In genomic region chr17:47290870-47291241, GRCh38 we compare ENCODE assay signal across 19 cellular contexts. TPM values are rescaled to one million over a fixed set of nuclear protein-coding genes. Genes with fewer than 3 reads are reported as not detected.
A peak's percentile ranks its signal among the peaks of the same experiment; 100 is the strongest.
DNase-seq lines count a peak whose midpoint lies in the region; ATAC-seq and TF ChIP-seq lines count a peak whose summit lies in the region.
"Had no signal": no experiment of that assay in that cellular context is flagged by ENCODE, and none has a peak within 500 bp of the region (broad histone marks: within the 10 kb centered on the region; RNA-seq: fewer than 3 reads in every experiment).

No MANE protein-coding gene starts in this region.

- H3K4me1 ChIP-seq in breast epithelium (peaks cover 9 to 11% of the 10 kb centered on the region in 2 donors), PC-9 (replicated peaks; ENCODE audit: insufficient read depth) (peaks cover 27% of the 10 kb centered on the region)

- no peak overlapping the region for H3K4me3 Mint-ChIP-seq in MCF 10A (ENCODE audit: unreplicated experiment)
- H3K4me3 Mint-ChIP-seq in endothelial cell (ENCODE audit: unreplicated experiment), result no peak overlapping the region
- H3K4me3 Mint-ChIP-seq: CD4-positive, alpha-beta memory T cell; H9; IgD-negative memory B cell had no signal

- H3K36me3 Mint-ChIP-seq in MCF 10A (ENCODE audit: insufficient read depth, unreplicated experiment) (no peaks in the 10 kb centered on the region), endothelial cell (ENCODE audit: low read depth, unreplicated experiment) (no peaks in the 10 kb centered on the region)
- H3K36me3 Mint-ChIP-seq: CD4-positive, alpha-beta memory T cell had no signal

- H3K79me2 ChIP-seq in PC-9 (ENCODE audit: low read depth), result no peaks in the 10 kb centered on the region

- H3K27ac ChIP-seq in breast epithelium (peak overlapping the region; percentile 38 to 54), PC-9 (peak overlapping the region; percentile 3)
- H3K27ac ChIP-seq: 22Rv1, C4-2B, KMS-11 had no signal

- POLR2A ChIA-PET in MCF 10A (lab: Yijun Ruan, JAX), result interaction anchor here (0.5 kb wide), 1 partner anchor 16 kb away, joined by 3 read pairs; no protein-coding TSS in a partner anchor
- POLR2A ChIA-PET in PC-9 (lab: Charles Lee; ENCODE audit: unreplicated experiment), result no interaction called here

- peaks cover 17% of the 10 kb centered on the region for H3K4me1 Mint-ChIP-seq in MCF 10A (ENCODE audit: insufficient read depth, unreplicated experiment)
- peaks cover 5% of the 10 kb centered on the region for H3K4me1 Mint-ChIP-seq in endothelial cell (ENCODE audit: unreplicated experiment)

- no peak for ATAC-seq in HG03460 (IDR thresholded peaks at IDR 0.05; ENCODE audit: unreplicated experiment)
- ATAC-seq in GM18502 (IDR thresholded peaks at IDR 0.05; ENCODE audit: poor library complexity, unreplicated experiment), result no peak

- H3F3A ChIP-seq in PC-9 (ENCODE audit: insufficient read depth, low read depth), result 0 out of 2 replicates have a peak, but pooled peaks cover 10% of the 10 kb centered on the region

- DNase-seq in breast epithelium (ENCODE audit: low spot score in 2 of 2), result no peak
- DNase-seq in MCF 10A (ENCODE audit: unreplicated experiment), result no peak
- DNase-seq in PC-9, result no peak
- no peak for DNase-seq in endothelial cell (ENCODE audit: low spot score)
- DNase-seq in AML-193 (lab: John Stamatoyannopoulos, UW), result no peak
- no peak for DNase-seq in SK-N-DZ (ENCODE audit: low spot score)
- DNase-seq: CD4-positive, alpha-beta memory T cell; DMS153; DMS79 treated with DMSO at 0.1 percent for 48 hours; EL; GOT3; H9 had no signal

- CTCF ChIA-PET in MCF 10A (lab: Yijun Ruan, JAX), result no interaction called here
- CTCF ChIA-PET in PC-9 (lab: Charles Lee), result no interaction called here

- no peaks in the 10 kb centered on the region for H3K36me3 ChIP-seq in breast epithelium
- H3K36me3 ChIP-seq in PC-9 (ENCODE audit: low read depth), result no peaks in the 10 kb centered on the region

- TF ChIP-seq POLR2A in breast epithelium (IDR thresholded peaks at IDR 0.05), result no peak

- no peaks in the 10 kb centered on the region for H3K9me2 ChIP-seq in PC-9 (ENCODE audit: insufficient read depth)

- BruUV-seq in MCF 10A (replicated peaks; lab: Mats Ljungman, UMichigan), result no TSS peak
- BruUV-seq in PC-9 (replicated peaks; lab: Mats Ljungman, UMichigan), result no TSS peak

- intact Hi-C loops in breast epithelium (cut with DNase I; ENCODE audit: low total_unique reads) (no loop called here), MCF 10A (cut with micrococcal nuclease) (no loop called here), PC-9 (cut with micrococcal nuclease; ENCODE audit: unreplicated experiment) (no loop called here)

- TF ChIP-seq CTCF in breast epithelium (IDR thresholded peaks at IDR 0.05) (no peak), MCF 10A (IDR thresholded peaks at IDR 0.05; ENCODE audit: unreplicated experiment) (no peak), PC-9 (conservative IDR thresholded peaks at IDR 0.05) (no peak), endothelial cell (IDR thresholded peaks at IDR 0.05; ENCODE audit: unreplicated experiment) (no peak)

- H3K27me3 ChIP-seq in breast epithelium (no peaks in the 10 kb centered on the region), PC-9 (ENCODE audit: insufficient read depth, low read depth) (no peaks in the 10 kb centered on the region)

- peak overlapping the region; percentile 15 for H3K4me2 ChIP-seq in PC-9
- H3K4me2 ChIP-seq: KMS-11 had no signal

- H3K9me3 ChIP-seq in breast epithelium (no peaks in the 10 kb centered on the region), PC-9 (ENCODE audit: insufficient read depth, low read depth) (no peaks in the 10 kb centered on the region)

- no peaks in the 10 kb centered on the region for H4K20me1 ChIP-seq in PC-9 (ENCODE audit: insufficient read depth)

- no peaks in the 10 kb centered on the region for H3K27me3 Mint-ChIP-seq in MCF 10A (ENCODE audit: insufficient read depth, unreplicated experiment)
- H3K27me3 Mint-ChIP-seq in endothelial cell (ENCODE audit: unreplicated experiment), result peaks cover 4% of the 10 kb centered on the region

- no peak overlapping the region for H2AFZ ChIP-seq in PC-9

- H3K9me3 Mint-ChIP-seq in MCF 10A (ENCODE audit: unreplicated experiment) (no peaks in the 10 kb centered on the region), endothelial cell (ENCODE audit: unreplicated experiment) (no peaks in the 10 kb centered on the region)
- H3K9me3 Mint-ChIP-seq: CD4-positive, alpha-beta memory T cell; H9; IgD-negative memory B cell had no signal

- H3K4me3 ChIP-seq in breast epithelium, result no peak overlapping the region
- no peak overlapping the region for H3K4me3 ChIP-seq in PC-9

- H3K27ac Mint-ChIP-seq in MCF 10A (ENCODE audit: low read depth, unreplicated experiment) (no peak overlapping the region), endothelial cell (ENCODE audit: unreplicated experiment) (peak overlapping the region; percentile 43)
- H3K27ac Mint-ChIP-seq: CD4-positive, alpha-beta memory T cell; H9 had no signal

RNA-seq across cellular contexts. Expression of gene EFCAB13, which starts 32.9 kb away (rescaled TPM):
- total RNA-seq in breast epithelium, result 10 to 100 TPM in 2 of 3 donors, 1 to 10 TPM in 1; 8.8 to 16.4 (median 10.8) TPM
- total RNA-seq in MCF 10A (2022), result 1.1 and 1.4 TPM in 2 replicates
- 3.2 and 3.3 TPM in 2 replicates for total RNA-seq in PC-9 (2021)
- 4.6 TPM for total RNA-seq in endothelial cell (ENCODE audit: unreplicated experiment)
- 0.71 and 2.5 TPM in 2 replicates for polyA plus RNA-seq in SK-N-DZ (2014; cell fraction: cytosol; rRNA removed)
- 0.64 and 6.0 TPM in 2 replicates for polyA plus RNA-seq in SK-N-DZ (2014; cell fraction: nucleus; rRNA removed)
- total RNA-seq: A673 had no signal

RNA-seq across cellular contexts. Expression of gene ITGB3, which starts 37.2 kb away (rescaled TPM):
- total RNA-seq in breast epithelium (10 to 100 TPM in 2 of 3 donors, 1 to 10 TPM in 1; 3.8 to 29.8 (median 14.6) TPM), MCF 10A (2022) (0.98 and 1.1 TPM in 2 replicates), PC-9 (2021) (0.31 and 0.50 TPM in 2 replicates), endothelial cell (ENCODE audit: unreplicated experiment) (not detected)
- not detected in 2 replicates for polyA plus RNA-seq in SK-N-DZ (2014; cell fraction: cytosol; rRNA removed)
- polyA plus RNA-seq in SK-N-DZ (2014; cell fraction: nucleus; rRNA removed), result 0.44 TPM in 1 of 2 replicates, not detected in the other
- total RNA-seq: A673; CD4-positive, alpha-beta memory T cell; H9 had no signal
- polyA plus RNA-seq: CD4-positive, alpha-beta memory T cell had no signal
